Comparison of ENCODE assay signal across 27 cellular contexts in the genomic region with DNA sequence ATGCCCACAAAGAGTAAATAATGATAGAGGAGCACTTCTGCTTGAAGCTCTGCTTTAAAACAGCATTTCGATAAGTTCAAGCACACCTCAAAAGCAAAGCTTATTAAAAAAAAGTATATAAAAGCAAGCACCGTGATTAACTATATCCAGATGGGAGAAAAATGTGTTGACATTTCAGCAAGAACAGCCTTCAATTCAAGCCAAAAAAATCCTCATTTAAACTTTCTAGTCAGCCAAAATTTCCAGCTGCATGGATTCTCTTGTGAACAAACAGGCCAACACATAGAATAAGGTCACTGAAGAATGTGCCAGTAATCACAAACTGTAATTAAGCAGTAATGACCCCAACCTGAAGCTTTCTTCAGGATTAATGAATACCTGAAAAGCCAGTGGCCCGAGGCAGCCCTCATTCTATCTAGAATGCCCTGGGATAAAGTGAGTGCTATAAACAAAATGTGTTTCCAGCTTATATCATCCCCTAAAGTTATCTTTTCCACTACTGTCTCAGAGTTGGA.
A peak's percentile ranks its signal among the peaks of the same experiment; 100 is the strongest.
DNase-seq lines count a peak whose midpoint lies in the region; TF ChIP-seq lines count a peak whose summit lies in the region.
"Had no signal": no experiment of that assay in that cellular context is flagged by ENCODE, and none has a peak within 500 bp of the region (broad histone marks: within the 10 kb centered on the region; RNA-seq: fewer than 3 reads in every experiment).

No MANE protein-coding gene starts in this region.

- H3K36me3 Mint-ChIP-seq in CD8-positive, alpha-beta memory T cell: no peaks in the 10 kb centered on the region
- H3K36me3 Mint-ChIP-seq: activated naive CD8-positive, alpha-beta T cell treated with anti-CD3 and anti-CD28 coated beads for 36 hours; immature natural killer cell; neural progenitor cell; stimulated activated effector memory CD8-positive, alpha-beta T cell treated with anti-CD3 and anti-CD28 coated beads, Interleukin-12 subunit alpha, Interleukin-12 subunit beta, amount 100 ng/mL, for 72 hours had no signal

- H3K4me3 ChIP-seq in BJ (ENCODE audit: low read depth, low read length) (no peak overlapping the region), endocrine pancreas (ENCODE audit: control insufficient read depth, insufficient read depth, low read length) (peak overlapping the region; percentile 65), osteoblast (ENCODE audit: insufficient read depth, low read length) (no peak overlapping the region)
- no peak overlapping the region for H3K4me3 ChIP-seq in CD8-positive, alpha-beta memory T cell (ENCODE audit: low read length)
- H3K4me3 ChIP-seq: breast epithelium, coronary artery, mucosa of descending colon, neural progenitor cell, suprapubic skin, vagina had no signal

- H3K27me3 ChIP-seq in BJ (ENCODE audit: control insufficient read depth, insufficient read depth, low read length) (no peaks in the 10 kb centered on the region), endocrine pancreas (ENCODE audit: control insufficient read depth, insufficient read depth, low read length) (no peaks in the 10 kb centered on the region), osteoblast (ENCODE audit: insufficient read depth, low read length) (no peaks in the 10 kb centered on the region)
- no peaks in the 10 kb centered on the region for H3K27me3 ChIP-seq in CD8-positive, alpha-beta memory T cell (ENCODE audit: insufficient read depth, low read length, poor library complexity, severe bottlenecking)
- H3K27me3 ChIP-seq: breast epithelium, neural progenitor cell, suprapubic skin, vagina had no signal

- peak; percentile 29 for DNase-seq in BJ (ENCODE audit: low read depth)
- peak; percentile 88 for DNase-seq in NCI-H1694 treated with DMSO at 0.1 percent for 48 hours (lab: John Stamatoyannopoulos, UW)
- DNase-seq in osteoblast (ENCODE audit: insufficient read length, low spot score, missing footprints): no peak
- no peak for DNase-seq in CD8-positive, alpha-beta memory T cell
- no peak for DNase-seq in ecto neural progenitor cell (ENCODE audit: low spot score)
- DNase-seq in UCSD-AML1 (lab: John Stamatoyannopoulos, UW; ENCODE audit: unreplicated experiment): no peak
- DNase-seq: activated B cell treated with CpG ODN at 0.5 μM for 24 hours; activated CD4-positive, alpha-beta T cell treated with anti-CD3 and anti-CD28 coated beads, Interleukin-2, amount 50 U/mL, for 48 hours; activated CD8-positive, alpha-beta memory T cell treated with anti-CD3 and anti-CD28 coated beads, Interleukin-2, amount 50 U/mL, for 48 hours; activated naive CD8-positive, alpha-beta T cell treated with anti-CD3 and anti-CD28 coated beads for 36 hours; foreskin melanocyte; immature natural killer cell; mucosa of descending colon; NCI-H2029; NCI-H510A treated with DMSO at 0.1 percent for 48 hours; RPMI8226; small intestine; stimulated activated CD4-positive, alpha-beta T cell treated with anti-CD3 and anti-CD28 coated beads, Interleukin-2, amount 100 ng/mL, for 24 hours; T-helper 9 cell had no signal

- H3K27ac Mint-ChIP-seq in CD8-positive, alpha-beta memory T cell: no peak overlapping the region
- H3K27ac Mint-ChIP-seq: activated B cell treated with CpG ODN at 0.5 μM for 24 hours; activated naive CD8-positive, alpha-beta T cell treated with anti-CD3 and anti-CD28 coated beads for 36 hours; immature natural killer cell; neural progenitor cell; progenitor cell of endocrine pancreas; stimulated activated effector memory CD8-positive, alpha-beta T cell treated with anti-CD3 and anti-CD28 coated beads, Interleukin-12 subunit alpha, Interleukin-12 subunit beta, amount 100 ng/mL, for 72 hours had no signal

- no peaks in the 10 kb centered on the region for H3K9me3 ChIP-seq in endocrine pancreas (ENCODE audit: control insufficient read depth, low read length)
- H3K9me3 ChIP-seq in osteoblast (ENCODE audit: low read depth, low read length): no peaks in the 10 kb centered on the region
- no peaks in the 10 kb centered on the region for H3K9me3 ChIP-seq in CD8-positive, alpha-beta memory T cell (ENCODE audit: low read length)
- H3K9me3 ChIP-seq: breast epithelium, mucosa of descending colon, suprapubic skin, vagina had no signal

- H3K4me1 ChIP-seq in endocrine pancreas (ENCODE audit: control insufficient read depth, insufficient read depth, low read length): peaks cover 11% of the 10 kb centered on the region
- peaks cover 3% of the 10 kb centered on the region for H3K4me1 ChIP-seq in osteoblast (ENCODE audit: insufficient read depth, low read length)
- no peaks in the 10 kb centered on the region for H3K4me1 ChIP-seq in CD8-positive, alpha-beta memory T cell (ENCODE audit: insufficient read depth, low read length)
- H3K4me1 ChIP-seq: breast epithelium, neural progenitor cell had no signal

- TF ChIP-seq CTCF in BJ (IDR thresholded peaks at IDR 0.05; ENCODE audit: insufficient read depth, low read depth, low read length): no peak
- no peak for TF ChIP-seq CTCF in osteoblast (IDR thresholded peaks at IDR 0.05; ENCODE audit: extremely low read depth, low read depth, low read length)

- POLR2A ChIA-PET in BJ (lab: Charles Lee): interaction anchor here (0.6 to 1.5 kb wide), 2 partner anchors 11 to 58 kb away, joined by 3 to 4 read pairs; no protein-coding TSS in a partner anchor
- POLR2A ChIA-PET in CD8-positive, alpha-beta memory T cell (lab: Charles Lee): no interaction called here

- H3K9me3 Mint-ChIP-seq in CD8-positive, alpha-beta memory T cell: no peaks in the 10 kb centered on the region
- H3K9me3 Mint-ChIP-seq: activated B cell treated with CpG ODN at 0.5 μM for 24 hours; activated naive CD8-positive, alpha-beta T cell treated with anti-CD3 and anti-CD28 coated beads for 36 hours; neural progenitor cell; stimulated activated effector memory CD8-positive, alpha-beta T cell treated with anti-CD3 and anti-CD28 coated beads, Interleukin-12 subunit alpha, Interleukin-12 subunit beta, amount 100 ng/mL, for 72 hours had no signal

- peak overlapping the region; percentile 13 for H2AFZ ChIP-seq in osteoblast (ENCODE audit: low read length)
- H2AFZ ChIP-seq: neural progenitor cell had no signal

- H3K27ac ChIP-seq in osteoblast (ENCODE audit: low read depth, low read length): no peak overlapping the region
- no peak overlapping the region for H3K27ac ChIP-seq in CD8-positive, alpha-beta memory T cell (ENCODE audit: low read depth, low read length)
- H3K27ac ChIP-seq: breast epithelium, coronary artery, neural progenitor cell, suprapubic skin, vagina had no signal

- no peaks in the 10 kb centered on the region for H3K79me2 ChIP-seq in osteoblast (ENCODE audit: insufficient read depth, low read length)

- H3K4me3 Mint-ChIP-seq in CD8-positive, alpha-beta memory T cell: no peak overlapping the region
- H3K4me3 Mint-ChIP-seq: activated B cell treated with CpG ODN at 0.5 μM for 24 hours; activated naive CD8-positive, alpha-beta T cell treated with anti-CD3 and anti-CD28 coated beads for 36 hours; immature natural killer cell; neural progenitor cell; stimulated activated effector memory CD8-positive, alpha-beta T cell treated with anti-CD3 and anti-CD28 coated beads, Interleukin-12 subunit alpha, Interleukin-12 subunit beta, amount 100 ng/mL, for 72 hours had no signal

- H4K20me1 ChIP-seq in osteoblast (ENCODE audit: insufficient read depth, low read length): no peaks in the 10 kb centered on the region

- H3K9ac ChIP-seq in endocrine pancreas (ENCODE audit: control insufficient read depth, insufficient read depth, low read length): no peak overlapping the region
- H3K9ac ChIP-seq: neural progenitor cell had no signal

- CTCF ChIA-PET in BJ (lab: Yijun Ruan, JAX): interaction anchor here (0.7 to 2.3 kb wide), 3 partner anchors 17 to 130 kb away, joined by 3 to 5 read pairs (median 3); no protein-coding TSS in a partner anchor
- CTCF ChIA-PET in CD8-positive, alpha-beta memory T cell (lab: Charles Lee): interaction anchor here (0.9 to 1.3 kb wide), 2 partner anchors 20 to 31 kb away, joined by 3 read pairs; no protein-coding TSS in a partner anchor

- peaks cover 5 to 37% of the 10 kb centered on the region in 2 donors for H3K27me3 Mint-ChIP-seq in CD8-positive, alpha-beta memory T cell
- H3K27me3 Mint-ChIP-seq: progenitor cell of endocrine pancreas had no signal

- no peak overlapping the region for H3K4me2 ChIP-seq in osteoblast (ENCODE audit: insufficient read depth, low read length)
- H3K4me2 ChIP-seq: neural progenitor cell had no signal

- H3K36me3 ChIP-seq in BJ (ENCODE audit: control insufficient read depth, insufficient read depth, low read length) (no peaks in the 10 kb centered on the region), endocrine pancreas (ENCODE audit: control insufficient read depth, insufficient read depth, low read length) (no peaks in the 10 kb centered on the region), osteoblast (ENCODE audit: insufficient read depth, low read length) (no peaks in the 10 kb centered on the region)
- H3K36me3 ChIP-seq in CD8-positive, alpha-beta memory T cell (ENCODE audit: insufficient read depth, low read length): no peaks in the 10 kb centered on the region
- H3K36me3 ChIP-seq: breast epithelium, neural progenitor cell, suprapubic skin, vagina had no signal

- no peaks in the 10 kb centered on the region for H3K4me1 Mint-ChIP-seq in CD8-positive, alpha-beta memory T cell
- H3K4me1 Mint-ChIP-seq: activated B cell treated with CpG ODN at 0.5 μM for 24 hours; activated naive CD8-positive, alpha-beta T cell treated with anti-CD3 and anti-CD28 coated beads for 36 hours; immature natural killer cell; neural progenitor cell; stimulated activated effector memory CD8-positive, alpha-beta T cell treated with anti-CD3 and anti-CD28 coated beads, Interleukin-12 subunit alpha, Interleukin-12 subunit beta, amount 100 ng/mL, for 72 hours had no signal

Comparison
In these comparisons a context has a peak if more than half of its experiments do, and no peak if none do; other contexts are left out.
1. DNase-seq: peak in BJ (single experiment) and NCI-H1694 treated with DMSO at 0.1 percent for 48 hours (single experiment); none in osteoblast (single experiment), CD8-positive, alpha-beta memory T cell (0 of 5), ecto neural progenitor cell (single experiment) and UCSD-AML1 (single experiment).